In the genomic region with DNA sequence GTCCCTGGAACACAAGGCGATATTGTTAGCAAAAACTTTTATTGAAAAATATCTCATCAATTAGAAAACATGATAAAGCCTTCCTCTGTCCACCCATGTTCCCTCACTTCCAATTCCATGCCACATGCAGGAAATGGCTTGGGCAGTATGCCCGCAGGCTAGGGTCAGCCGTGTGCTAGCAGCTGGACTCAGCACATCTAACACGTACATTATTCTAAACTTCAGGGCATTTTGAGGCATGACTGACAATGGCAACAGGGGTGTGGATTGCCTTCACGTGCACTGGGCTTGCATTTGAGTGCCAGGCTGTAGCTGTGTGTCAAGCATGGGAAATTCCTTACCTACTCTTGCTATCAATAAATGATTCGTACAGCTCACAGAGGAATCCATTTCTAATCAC, we compare ENCODE assay signal across 31 cellular contexts.
"Had no signal": no experiment of that assay in that cellular context is flagged by ENCODE, and none has a peak within 500 bp of the region (broad histone marks: within the 10 kb centered on the region; RNA-seq: fewer than 3 reads in every experiment).

No MANE protein-coding gene starts in this region.

- H3K27ac Mint-ChIP-seq: activated CD4-positive, alpha-beta memory T cell treated with anti-CD3 and anti-CD28 coated beads for 36 hours; activated CD4-positive, alpha-beta T cell treated with anti-CD3 and anti-CD28 coated beads for 36 hours; activated CD4-positive, alpha-beta T cell treated with anti-CD3 and anti-CD28 coated beads, Interleukin-2, amount 10 ng/mL, durations not matched to agents 24 days and 14 days; activated CD8-positive, alpha-beta memory T cell treated with anti-CD3 and anti-CD28 coated beads, Interleukin-2, amount 10 ng/mL, durations not matched to agents 7 days and 5 days; activated CD8-positive, alpha-beta T cell treated with anti-CD3 and anti-CD28 coated beads, Interleukin-2, amount 10 ng/mL, durations not matched to agents 7 days and 5 days; activated naive CD4-positive, alpha-beta T cell treated with anti-CD3 and anti-CD28 coated beads for 36 hours; activated naive CD4-positive, alpha-beta T cell treated with anti-CD3 and anti-CD28 coated beads, Interleukin-2, amount 50 U/mL, for 24 hours; activated naive CD8-positive, alpha-beta T cell treated with anti-CD3 and anti-CD28 coated beads for 36 hours; activated T-helper 1 cell treated with anti-CD3 and anti-CD28 coated beads, Interleukin-12 subunit alpha, Interleukin-12 subunit beta, Interleukin-2, Interleukin-4 antibody, amounts not matched to agents 30 ng/mL and 10 ng/mL and 1 ng/mL, durations not matched to agents 14 hours and 24 hours and 36 hours; activated T-helper 2 cell treated with anti-CD3 and anti-CD28 coated beads, Interferon-gamma antibody, Interleukin-2, Interleukin-4, amounts not matched to agents 10 μg/mL and 5 μg/mL and 100 μg/mL, durations not matched to agents 14 hours and 24 hours and 36 hours; brain had no signal

- H3K27me3 ChIP-seq: ascending aorta, breast epithelium, cardiac muscle cell, colonic mucosa, esophagus squamous epithelium, gastroesophageal sphincter had no signal

- H3K9me3 Mint-ChIP-seq: activated naive CD4-positive, alpha-beta T cell treated with anti-CD3 and anti-CD28 coated beads, Interleukin-2, amount 50 U/mL, for 24 hours had no signal

- H3K9me3 ChIP-seq: ascending aorta, breast epithelium, colonic mucosa, esophagus squamous epithelium, gastroesophageal sphincter had no signal

- H3K4me1 Mint-ChIP-seq: activated CD4-positive, alpha-beta T cell treated with anti-CD3 and anti-CD28 coated beads for 36 hours; activated CD4-positive, alpha-beta T cell treated with anti-CD3 and anti-CD28 coated beads, Interleukin-2, amount 10 ng/mL, durations not matched to agents 24 days and 14 days; activated CD8-positive, alpha-beta memory T cell treated with anti-CD3 and anti-CD28 coated beads, Interleukin-2, amount 10 ng/mL, durations not matched to agents 7 days and 5 days; activated naive CD4-positive, alpha-beta T cell treated with anti-CD3 and anti-CD28 coated beads, Interleukin-2, amount 50 U/mL, for 24 hours; activated naive CD8-positive, alpha-beta T cell treated with anti-CD3 and anti-CD28 coated beads for 36 hours; brain had no signal

- H3K27ac ChIP-seq: ascending aorta, breast epithelium, cardiac muscle cell, colonic mucosa, epithelial cell of prostate, esophagus squamous epithelium, gastroesophageal sphincter had no signal

- DNase-seq: activated CD4-positive, alpha-beta memory T cell treated with anti-CD3 and anti-CD28 coated beads for 36 hours; activated CD4-positive, alpha-beta T cell treated with anti-CD3 and anti-CD28 coated beads for 36 hours; activated CD4-positive, CD25-positive, alpha-beta regulatory T cell; activated CD4-positive, CD25-positive, alpha-beta regulatory T cell treated with anti-CD3 and anti-CD28 coated beads, Interleukin-2, amount 50 U/mL, for 72 hours; activated CD8-positive, alpha-beta memory T cell treated with anti-CD3 and anti-CD28 coated beads, Interleukin-2, amount 10 ng/mL, durations not matched to agents 7 days and 5 days; activated CD8-positive, alpha-beta memory T cell treated with anti-CD3 and anti-CD28 coated beads, Interleukin-2, amount 50 U/mL, for 4 hours; activated CD8-positive, alpha-beta T cell treated with anti-CD3 and anti-CD28 coated beads, Interleukin-2, amount 10 ng/mL, durations not matched to agents 7 days and 5 days; activated effector memory CD4-positive, alpha-beta T cell treated with anti-CD3 and anti-CD28 coated beads, Interleukin-2, amount 50 U/mL, for 16 hours; activated naive CD4-positive, alpha-beta T cell treated with anti-CD3 and anti-CD28 coated beads for 36 hours; activated naive CD8-positive, alpha-beta T cell treated with anti-CD3 and anti-CD28 coated beads for 36 hours; activated T-cell treated with anti-CD3 and anti-CD28 coated beads, Interleukin-2, amount 50 U/mL, for 1 hour; activated T-cell treated with anti-CD3 and anti-CD28 coated beads, Interleukin-2, amount 50 U/mL, for 48 hours; central memory CD4-positive, alpha-beta T cell; cerebellar nuclear complex; colonic mucosa; effector CD8-positive, alpha-beta T cell; esophagus squamous epithelium; foreskin melanocyte; T-helper 2 cell had no signal

- H3K4me3 Mint-ChIP-seq: activated CD4-positive, alpha-beta memory T cell treated with anti-CD3 and anti-CD28 coated beads for 36 hours; activated CD4-positive, alpha-beta T cell treated with anti-CD3 and anti-CD28 coated beads for 36 hours; activated CD4-positive, alpha-beta T cell treated with anti-CD3 and anti-CD28 coated beads, Interleukin-2, amount 10 ng/mL, durations not matched to agents 24 days and 14 days; activated CD8-positive, alpha-beta memory T cell treated with anti-CD3 and anti-CD28 coated beads, Interleukin-2, amount 10 ng/mL, durations not matched to agents 7 days and 5 days; activated CD8-positive, alpha-beta T cell treated with anti-CD3 and anti-CD28 coated beads, Interleukin-2, amount 10 ng/mL, durations not matched to agents 7 days and 5 days; activated naive CD4-positive, alpha-beta T cell treated with anti-CD3 and anti-CD28 coated beads for 36 hours; activated naive CD4-positive, alpha-beta T cell treated with anti-CD3 and anti-CD28 coated beads, Interleukin-2, amount 50 U/mL, for 24 hours; activated naive CD8-positive, alpha-beta T cell treated with anti-CD3 and anti-CD28 coated beads for 36 hours; activated T-helper 1 cell treated with anti-CD3 and anti-CD28 coated beads, Interleukin-12 subunit alpha, Interleukin-12 subunit beta, Interleukin-2, Interleukin-4 antibody, amounts not matched to agents 30 ng/mL and 10 ng/mL and 1 ng/mL, durations not matched to agents 14 hours and 24 hours and 36 hours; brain had no signal

- H3K27me3 Mint-ChIP-seq: activated CD4-positive, alpha-beta memory T cell treated with anti-CD3 and anti-CD28 coated beads for 36 hours; activated CD4-positive, alpha-beta T cell treated with anti-CD3 and anti-CD28 coated beads for 36 hours; activated CD4-positive, alpha-beta T cell treated with anti-CD3 and anti-CD28 coated beads, Interleukin-2, amount 10 ng/mL, durations not matched to agents 24 days and 14 days; activated CD8-positive, alpha-beta memory T cell treated with anti-CD3 and anti-CD28 coated beads, Interleukin-2, amount 10 ng/mL, durations not matched to agents 7 days and 5 days; activated naive CD4-positive, alpha-beta T cell treated with anti-CD3 and anti-CD28 coated beads, Interleukin-2, amount 50 U/mL, for 24 hours; activated naive CD8-positive, alpha-beta T cell treated with anti-CD3 and anti-CD28 coated beads for 36 hours had no signal

- H3K36me3 ChIP-seq: breast epithelium, cardiac muscle cell, colonic mucosa, esophagus squamous epithelium, gastroesophageal sphincter had no signal

- H3K4me3 ChIP-seq: ascending aorta, breast epithelium, cardiac muscle cell, colonic mucosa, esophagus squamous epithelium, gastroesophageal sphincter had no signal

- ATAC-seq: activated CD4-positive, alpha-beta T cell treated with anti-CD3 and anti-CD28 coated beads for 36 hours; activated CD8-positive, alpha-beta memory T cell treated with anti-CD3 and anti-CD28 coated beads, Interleukin-2, amount 10 ng/mL, durations not matched to agents 7 days and 5 days; activated CD8-positive, alpha-beta T cell treated with anti-CD3 and anti-CD28 coated beads, Interleukin-2, amount 10 ng/mL, durations not matched to agents 7 days and 5 days; gastroesophageal sphincter had no signal

- H3K36me3 Mint-ChIP-seq: activated CD4-positive, alpha-beta memory T cell treated with anti-CD3 and anti-CD28 coated beads for 36 hours; activated CD8-positive, alpha-beta memory T cell treated with anti-CD3 and anti-CD28 coated beads, Interleukin-2, amount 10 ng/mL, durations not matched to agents 7 days and 5 days; activated naive CD4-positive, alpha-beta T cell treated with anti-CD3 and anti-CD28 coated beads, Interleukin-2, amount 50 U/mL, for 24 hours; activated naive CD8-positive, alpha-beta T cell treated with anti-CD3 and anti-CD28 coated beads for 36 hours; brain had no signal

- FAIRE-seq: endometrium, endothelial cell of umbilical vein had no signal

- H3K4me1 ChIP-seq: ascending aorta, breast epithelium, colonic mucosa, gastroesophageal sphincter had no signal
